ENCODE assay signal across 1 cellular context in the genomic region with DNA sequence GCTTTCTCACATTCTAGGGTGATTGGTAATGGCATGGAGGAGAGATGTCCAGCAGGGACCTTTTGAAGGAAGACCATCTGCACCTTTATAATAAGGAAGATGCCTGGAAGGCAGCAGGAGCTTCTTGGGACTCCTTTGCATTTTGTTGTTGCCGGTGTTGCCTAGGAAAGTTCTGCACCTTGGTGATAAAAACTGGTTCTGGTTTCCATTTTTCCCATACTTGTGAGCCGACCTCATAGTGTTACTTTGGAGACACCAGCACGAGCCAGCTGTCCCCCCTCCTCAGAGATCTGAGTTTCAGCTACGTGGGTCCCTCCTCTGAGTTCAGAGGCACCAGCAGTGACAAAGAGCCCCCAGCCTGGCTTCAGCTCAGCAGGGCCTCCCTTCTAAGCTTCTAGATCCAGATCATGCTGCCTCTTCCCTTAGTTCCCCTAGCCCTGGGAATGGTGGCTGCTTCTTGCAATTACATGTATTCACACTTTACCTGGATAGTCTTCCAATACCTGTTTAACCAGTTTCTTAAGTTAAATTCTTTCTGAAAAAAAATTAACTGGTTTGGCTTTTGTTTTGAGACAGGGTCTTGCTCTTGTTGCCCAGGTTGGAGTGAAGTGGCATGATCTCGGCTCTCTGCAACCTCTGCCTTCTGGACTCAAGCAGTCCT.
TF ChIP-seq lines count a peak whose summit lies in the region.

No MANE protein-coding gene starts in this region.

TF ChIP-seq in GM23338, 12 proteins besides CTCF, POLR2A, EP300 and RAD21 (continued from another document):
- TF ChIP-seq, protein P1, sequence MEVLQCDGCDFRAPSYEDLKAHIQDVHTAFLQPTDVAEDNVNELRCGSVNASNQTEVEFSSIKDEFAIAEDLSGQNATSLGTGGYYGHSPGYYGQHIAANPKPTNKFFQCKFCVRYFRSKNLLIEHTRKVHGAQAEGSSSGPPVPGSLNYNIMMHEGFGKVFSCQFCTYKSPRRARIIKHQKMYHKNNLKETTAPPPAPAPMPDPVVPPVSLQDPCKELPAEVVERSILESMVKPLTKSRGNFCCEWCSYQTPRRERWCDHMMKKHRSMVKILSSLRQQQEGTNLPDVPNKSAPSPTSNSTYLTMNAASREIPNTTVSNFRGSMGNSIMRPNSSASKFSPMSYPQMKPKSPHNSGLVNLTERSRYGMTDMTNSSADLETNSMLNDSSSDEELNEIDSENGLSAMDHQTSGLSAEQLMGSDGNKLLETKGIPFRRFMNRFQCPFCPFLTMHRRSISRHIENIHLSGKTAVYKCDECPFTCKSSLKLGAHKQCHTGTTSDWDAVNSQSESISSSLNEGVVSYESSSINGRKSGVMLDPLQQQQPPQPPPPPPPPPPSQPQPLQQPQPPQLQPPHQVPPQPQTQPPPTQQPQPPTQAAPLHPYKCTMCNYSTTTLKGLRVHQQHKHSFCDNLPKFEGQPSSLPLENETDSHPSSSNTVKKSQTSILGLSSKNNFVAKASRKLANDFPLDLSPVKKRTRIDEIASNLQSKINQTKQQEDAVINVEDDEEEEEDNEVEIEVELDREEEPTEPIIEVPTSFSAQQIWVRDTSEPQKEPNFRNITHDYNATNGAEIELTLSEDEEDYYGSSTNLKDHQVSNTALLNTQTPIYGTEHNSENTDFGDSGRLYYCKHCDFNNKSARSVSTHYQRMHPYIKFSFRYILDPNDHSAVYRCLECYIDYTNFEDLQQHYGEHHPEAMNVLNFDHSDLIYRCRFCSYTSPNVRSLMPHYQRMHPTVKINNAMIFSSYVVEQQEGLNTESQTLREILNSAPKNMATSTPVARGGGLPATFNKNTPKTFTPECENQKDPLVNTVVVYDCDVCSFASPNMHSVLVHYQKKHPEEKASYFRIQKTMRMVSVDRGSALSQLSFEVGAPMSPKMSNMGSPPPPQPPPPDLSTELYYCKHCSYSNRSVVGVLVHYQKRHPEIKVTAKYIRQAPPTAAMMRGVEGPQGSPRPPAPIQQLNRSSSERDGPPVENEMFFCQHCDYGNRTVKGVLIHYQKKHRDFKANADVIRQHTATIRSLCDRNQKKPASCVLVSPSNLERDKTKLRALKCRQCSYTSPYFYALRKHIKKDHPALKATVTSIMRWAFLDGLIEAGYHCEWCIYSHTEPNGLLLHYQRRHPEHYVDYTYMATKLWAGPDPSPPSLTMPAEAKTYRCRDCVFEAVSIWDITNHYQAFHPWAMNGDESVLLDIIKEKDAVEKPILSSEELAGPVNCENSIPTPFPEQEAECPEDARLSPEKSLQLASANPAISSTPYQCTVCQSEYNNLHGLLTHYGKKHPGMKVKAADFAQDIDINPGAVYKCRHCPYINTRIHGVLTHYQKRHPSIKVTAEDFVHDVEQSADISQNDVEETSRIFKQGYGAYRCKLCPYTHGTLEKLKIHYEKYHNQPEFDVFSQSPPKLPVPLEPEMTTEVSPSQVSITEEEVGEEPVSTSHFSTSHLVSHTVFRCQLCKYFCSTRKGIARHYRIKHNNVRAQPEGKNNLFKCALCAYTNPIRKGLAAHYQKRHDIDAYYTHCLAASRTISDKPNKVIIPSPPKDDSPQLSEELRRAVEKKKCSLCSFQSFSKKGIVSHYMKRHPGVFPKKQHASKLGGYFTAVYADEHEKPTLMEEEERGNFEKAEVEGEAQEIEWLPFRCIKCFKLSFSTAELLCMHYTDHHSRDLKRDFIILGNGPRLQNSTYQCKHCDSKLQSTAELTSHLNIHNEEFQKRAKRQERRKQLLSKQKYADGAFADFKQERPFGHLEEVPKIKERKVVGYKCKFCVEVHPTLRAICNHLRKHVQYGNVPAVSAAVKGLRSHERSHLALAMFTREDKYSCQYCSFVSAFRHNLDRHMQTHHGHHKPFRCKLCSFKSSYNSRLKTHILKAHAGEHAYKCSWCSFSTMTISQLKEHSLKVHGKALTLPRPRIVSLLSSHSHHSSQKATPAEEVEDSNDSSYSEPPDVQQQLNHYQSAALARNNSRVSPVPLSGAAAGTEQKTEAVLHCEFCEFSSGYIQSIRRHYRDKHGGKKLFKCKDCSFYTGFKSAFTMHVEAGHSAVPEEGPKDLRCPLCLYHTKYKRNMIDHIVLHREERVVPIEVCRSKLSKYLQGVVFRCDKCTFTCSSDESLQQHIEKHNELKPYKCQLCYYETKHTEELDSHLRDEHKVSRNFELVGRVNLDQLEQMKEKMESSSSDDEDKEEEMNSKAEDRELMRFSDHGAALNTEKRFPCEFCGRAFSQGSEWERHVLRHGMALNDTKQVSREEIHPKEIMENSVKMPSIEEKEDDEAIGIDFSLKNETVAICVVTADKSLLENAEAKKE (CRISPR knock-in tag; IDR thresholded peaks at IDR 0.05) = no peak
- TF ChIP-seq STAT1 (IDR thresholded peaks at IDR 0.05; ENCODE audit: unreplicated experiment) (no peak), POLR2AphosphoS5 (IDR thresholded peaks at IDR 0.05; ENCODE audit: low read depth) (no peak), ZNF331 (CRISPR knock-in tag; IDR thresholded peaks at IDR 0.05; ENCODE audit: low read depth) (no peak), EZH2 (IDR thresholded peaks at IDR 0.05; ENCODE audit: low read depth, unreplicated experiment) (no peak), ZNF114 (CRISPR knock-in tag; IDR thresholded peaks at IDR 0.05) (no peak), CREB1 (CRISPR knock-in tag; IDR thresholded peaks at IDR 0.05; ENCODE audit: low read depth) (no peak), JUNB (IDR thresholded peaks at IDR 0.05; ENCODE audit: unreplicated experiment) (no peak)
- TF ChIP-seq, protein P2, sequence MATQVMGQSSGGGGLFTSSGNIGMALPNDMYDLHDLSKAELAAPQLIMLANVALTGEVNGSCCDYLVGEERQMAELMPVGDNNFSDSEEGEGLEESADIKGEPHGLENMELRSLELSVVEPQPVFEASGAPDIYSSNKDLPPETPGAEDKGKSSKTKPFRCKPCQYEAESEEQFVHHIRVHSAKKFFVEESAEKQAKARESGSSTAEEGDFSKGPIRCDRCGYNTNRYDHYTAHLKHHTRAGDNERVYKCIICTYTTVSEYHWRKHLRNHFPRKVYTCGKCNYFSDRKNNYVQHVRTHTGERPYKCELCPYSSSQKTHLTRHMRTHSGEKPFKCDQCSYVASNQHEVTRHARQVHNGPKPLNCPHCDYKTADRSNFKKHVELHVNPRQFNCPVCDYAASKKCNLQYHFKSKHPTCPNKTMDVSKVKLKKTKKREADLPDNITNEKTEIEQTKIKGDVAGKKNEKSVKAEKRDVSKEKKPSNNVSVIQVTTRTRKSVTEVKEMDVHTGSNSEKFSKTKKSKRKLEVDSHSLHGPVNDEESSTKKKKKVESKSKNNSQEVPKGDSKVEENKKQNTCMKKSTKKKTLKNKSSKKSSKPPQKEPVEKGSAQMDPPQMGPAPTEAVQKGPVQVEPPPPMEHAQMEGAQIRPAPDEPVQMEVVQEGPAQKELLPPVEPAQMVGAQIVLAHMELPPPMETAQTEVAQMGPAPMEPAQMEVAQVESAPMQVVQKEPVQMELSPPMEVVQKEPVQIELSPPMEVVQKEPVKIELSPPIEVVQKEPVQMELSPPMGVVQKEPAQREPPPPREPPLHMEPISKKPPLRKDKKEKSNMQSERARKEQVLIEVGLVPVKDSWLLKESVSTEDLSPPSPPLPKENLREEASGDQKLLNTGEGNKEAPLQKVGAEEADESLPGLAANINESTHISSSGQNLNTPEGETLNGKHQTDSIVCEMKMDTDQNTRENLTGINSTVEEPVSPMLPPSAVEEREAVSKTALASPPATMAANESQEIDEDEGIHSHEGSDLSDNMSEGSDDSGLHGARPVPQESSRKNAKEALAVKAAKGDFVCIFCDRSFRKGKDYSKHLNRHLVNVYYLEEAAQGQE (IDR thresholded peaks at IDR 0.05; ENCODE audit: unreplicated experiment) = no peak
- TF ChIP-seq, protein P3, sequence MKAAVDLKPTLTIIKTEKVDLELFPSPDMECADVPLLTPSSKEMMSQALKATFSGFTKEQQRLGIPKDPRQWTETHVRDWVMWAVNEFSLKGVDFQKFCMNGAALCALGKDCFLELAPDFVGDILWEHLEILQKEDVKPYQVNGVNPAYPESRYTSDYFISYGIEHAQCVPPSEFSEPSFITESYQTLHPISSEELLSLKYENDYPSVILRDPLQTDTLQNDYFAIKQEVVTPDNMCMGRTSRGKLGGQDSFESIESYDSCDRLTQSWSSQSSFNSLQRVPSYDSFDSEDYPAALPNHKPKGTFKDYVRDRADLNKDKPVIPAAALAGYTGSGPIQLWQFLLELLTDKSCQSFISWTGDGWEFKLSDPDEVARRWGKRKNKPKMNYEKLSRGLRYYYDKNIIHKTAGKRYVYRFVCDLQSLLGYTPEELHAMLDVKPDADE (IDR thresholded peaks at IDR 0.05) = no peak
